30 cellular contexts compared by ENCODE assay signal in genomic region chr11:68168694-68169093, GRCh38.
"Had no signal": no experiment of that assay in that cellular context is flagged by ENCODE, and none has a peak within 500 bp of the region (broad histone marks: within the 10 kb centered on the region; RNA-seq: fewer than 3 reads in every experiment).

No MANE protein-coding gene starts in this region.

- ATAC-seq: heart right ventricle; naive thymus-derived CD4-positive, alpha-beta T cell; sciatic nerve; stimulated activated memory B cell treated with anti-CD40 and anti-IgM and Interleukin-4, amounts not matched to agents 10 μg/mL and 1 μg/mL and 100 μg/mL, for 72 hours; stimulated activated naive CD8-positive, alpha-beta T cell treated with anti-CD3 and anti-CD28 coated beads, Interleukin-15, Interleukin-2, amounts not matched to agents 100 U/mL and 50 U/mL, for 24 hours; upper lobe of right lung had no signal

- H3K4me1 Mint-ChIP-seq: central memory CD8-positive, alpha-beta T cell; naive thymus-derived CD4-positive, alpha-beta T cell; nephron progenitor cell had no signal

- H3K4me3 ChIP-seq: coronary artery, esophagus muscularis mucosa, heart right ventricle, ovary, smooth muscle cell, thoracic aorta, tibial nerve, upper lobe of right lung, uterus had no signal

- H3K27me3 ChIP-seq: esophagus muscularis mucosa, heart right ventricle, ovary, tibial nerve, upper lobe of right lung, uterus had no signal

- H3K36me3 ChIP-seq: ovary, uterus had no signal

- H3K9me3 ChIP-seq: esophagus muscularis mucosa, heart right ventricle, ovary, thoracic aorta, tibial nerve, upper lobe of right lung, uterus had no signal

- H3K27me3 Mint-ChIP-seq: central memory CD8-positive, alpha-beta T cell; naive thymus-derived CD4-positive, alpha-beta T cell; stimulated activated memory B cell treated with anti-CD40 and anti-IgM and Interleukin-4, amounts not matched to agents 10 μg/mL and 1 μg/mL and 100 μg/mL, for 72 hours had no signal

- H3K4me3 Mint-ChIP-seq: central memory CD8-positive, alpha-beta T cell; naive thymus-derived CD4-positive, alpha-beta T cell; nephron progenitor cell; stimulated activated memory B cell treated with anti-CD40 and anti-IgM and Interleukin-4, amounts not matched to agents 10 μg/mL and 1 μg/mL and 100 μg/mL, for 72 hours had no signal

- H3K27ac ChIP-seq: coronary artery, esophagus muscularis mucosa, heart right ventricle, ovary, thoracic aorta, tibial nerve, upper lobe of right lung, uterus had no signal

- H3K4me1 ChIP-seq: esophagus muscularis mucosa, heart right ventricle, tibial nerve, upper lobe of right lung, uterus had no signal

- H3K9me3 Mint-ChIP-seq: central memory CD8-positive, alpha-beta T cell; naive thymus-derived CD4-positive, alpha-beta T cell; nephron progenitor cell; stimulated activated memory B cell treated with anti-CD40 and anti-IgM and Interleukin-4, amounts not matched to agents 10 μg/mL and 1 μg/mL and 100 μg/mL, for 72 hours had no signal

- DNase-seq: dermis blood vessel endothelial cell; effector memory CD4-positive, alpha-beta T cell; foreskin melanocyte; glutamatergic neuron; heart right ventricle; hippocampal formation; kidney glomerular epithelial cell; mesendoderm; midbrain; naive thymus-derived CD4-positive, alpha-beta T cell; nephron progenitor cell; occipital lobe; ovary; stimulated activated CD4-positive, alpha-beta T cell treated with anti-CD3 and anti-CD28 coated beads, Interleukin-12 subunit alpha, Interleukin-12 subunit beta, amount 100 ng/mL, for 4 hours; stimulated activated CD4-positive, alpha-beta T cell treated with anti-CD3 and anti-CD28 coated beads, Interleukin-2, amount 100 ng/mL, for 24 hours; stimulated activated CD4-positive, alpha-beta T cell treated with anti-CD3 and anti-CD28 coated beads, Interleukin-4, amount 100 ng/mL, for 24 hours; stimulated activated naive CD8-positive, alpha-beta T cell treated with anti-CD3 and anti-CD28 coated beads, Interleukin-15, Interleukin-2, amounts not matched to agents 100 U/mL and 50 U/mL, for 24 hours; substantia nigra; upper lobe of right lung; uterus had no signal

- H3K4me2 ChIP-seq: smooth muscle cell had no signal

- H3K27ac Mint-ChIP-seq: nephron progenitor cell; stimulated activated memory B cell treated with anti-CD40 and anti-IgM and Interleukin-4, amounts not matched to agents 10 μg/mL and 1 μg/mL and 100 μg/mL, for 72 hours had no signal

- FAIRE-seq: endothelial cell of umbilical vein, islet of Langerhans had no signal
